Comparison of ENCODE assay signal across 13 cellular contexts in the genomic region with DNA sequence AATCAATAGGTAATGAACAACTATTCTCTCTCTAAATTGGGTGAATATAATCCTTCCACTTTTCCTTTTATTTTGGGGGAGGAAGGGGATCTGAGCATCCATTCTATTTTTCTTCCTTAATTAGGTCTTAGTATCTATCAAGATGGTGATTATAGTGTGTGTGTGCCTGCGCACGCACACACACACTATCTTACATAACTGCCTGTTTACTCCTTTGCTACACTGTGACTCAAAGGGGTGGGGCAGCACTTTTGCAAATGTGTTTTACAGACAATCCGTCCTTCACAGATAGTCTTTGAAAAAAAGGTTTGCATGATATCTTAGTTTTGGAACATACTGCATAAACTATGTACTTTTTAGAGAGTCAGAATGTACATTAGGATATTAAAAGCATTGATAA.
DNase-seq lines count a peak whose midpoint lies in the region; ATAC-seq and TF ChIP-seq lines count a peak whose summit lies in the region.
"Had no signal": no experiment of that assay in that cellular context is flagged by ENCODE, and none has a peak within 500 bp of the region (broad histone marks: within the 10 kb centered on the region; RNA-seq: fewer than 3 reads in every experiment).

No MANE protein-coding gene starts in this region.

- no peaks in the 10 kb centered on the region for H3K9me3 Mint-ChIP-seq in activated naive CD4-positive, alpha-beta T cell treated with anti-CD3 and anti-CD28 coated beads, Interleukin-2, amount 10 ng/mL, durations not matched to agents 7 days and 5 days
- no peaks in the 10 kb centered on the region for H3K9me3 Mint-ChIP-seq in activated naive CD4-positive, alpha-beta T cell treated with anti-CD3 and anti-CD28 coated beads for 36 hours

- H3K4me3 Mint-ChIP-seq in activated naive CD4-positive, alpha-beta T cell treated with anti-CD3 and anti-CD28 coated beads, Interleukin-2, amount 10 ng/mL, durations not matched to agents 7 days and 5 days = no peak overlapping the region
- H3K4me3 Mint-ChIP-seq in activated naive CD4-positive, alpha-beta T cell treated with anti-CD3 and anti-CD28 coated beads for 36 hours = no peak overlapping the region

- H3K36me3 ChIP-seq in PC-3 (ENCODE audit: low read depth, low read length) (no peaks in the 10 kb centered on the region), suprapubic skin (no peaks in the 10 kb centered on the region)
- H3K36me3 ChIP-seq: vagina had no signal

- peak; percentile 41 for DNase-seq in activated naive CD4-positive, alpha-beta T cell treated with anti-CD3 and anti-CD28 coated beads, Interleukin-2, amount 10 ng/mL, durations not matched to agents 7 days and 5 days
- DNase-seq in activated naive CD4-positive, alpha-beta T cell treated with anti-CD3 and anti-CD28 coated beads for 36 hours = no peak
- DNase-seq in PC-3 = peak; percentile 42
- peak; percentile 43 to 73 for DNase-seq in foreskin fibroblast
- no peak for DNase-seq in suprapubic skin (ENCODE audit: low spot score in 2 of 2)
- DNase-seq in amygdala (lab: John Stamatoyannopoulos, UW) = no peak
- no peak for DNase-seq in DMS153 treated with DMSO at 0.1 percent for 48 hours (lab: John Stamatoyannopoulos, UW; ENCODE audit: unreplicated experiment)
- DNase-seq: mesendoderm, MM.1S, retina, SW 1271 had no signal

- H3K27me3 Mint-ChIP-seq in activated naive CD4-positive, alpha-beta T cell treated with anti-CD3 and anti-CD28 coated beads, Interleukin-2, amount 10 ng/mL, durations not matched to agents 7 days and 5 days = no peaks in the 10 kb centered on the region
- no peaks in the 10 kb centered on the region for H3K27me3 Mint-ChIP-seq in activated naive CD4-positive, alpha-beta T cell treated with anti-CD3 and anti-CD28 coated beads for 36 hours (ENCODE audit: low read depth)

- H4K20me1 ChIP-seq in PC-3 (ENCODE audit: low read length) = no peaks in the 10 kb centered on the region

- CTCF ChIA-PET in activated naive CD4-positive, alpha-beta T cell treated with anti-CD3 and anti-CD28 coated beads, Interleukin-2, amount 10 ng/mL, durations not matched to agents 7 days and 5 days (lab: Charles Lee) = interaction anchor here (1.7 kb wide), 1 partner anchor 26 kb away, joined by 3 read pairs; no protein-coding TSS in a partner anchor
- CTCF ChIA-PET in activated naive CD4-positive, alpha-beta T cell treated with anti-CD3 and anti-CD28 coated beads for 36 hours (lab: Charles Lee) = no interaction called here
- CTCF ChIA-PET in PC-3 (lab: Charles Lee) = no interaction called here

- intact Hi-C loops in activated naive CD4-positive, alpha-beta T cell treated with anti-CD3 and anti-CD28 coated beads for 36 hours (cut with micrococcal nuclease) = no loop called here
- intact Hi-C loops in PC-3 (cut with micrococcal nuclease) = loop anchor here (5.0 kb wide), 1 partner anchor 40 kb away; no protein-coding TSS in a partner anchor

- H3K9me2 ChIP-seq in PC-3 (replicated peaks; ENCODE audit: low read length) = no peaks in the 10 kb centered on the region

- no peak overlapping the region for H3K4me2 ChIP-seq in PC-3 (ENCODE audit: low read length)

- H3K9me3 ChIP-seq in PC-3 (ENCODE audit: low read length) = no peaks in the 10 kb centered on the region
- no peaks in the 10 kb centered on the region for H3K9me3 ChIP-seq in suprapubic skin
- H3K9me3 ChIP-seq: vagina had no signal

- BruUV-seq in PC-3 (replicated peaks; lab: Mats Ljungman, UMichigan) = no TSS peak

- TF ChIP-seq CTCF in PC-3 (conservative IDR thresholded peaks at IDR 0.05; ENCODE audit: low read depth, low read length) (no peak), foreskin fibroblast (IDR thresholded peaks at IDR 0.05; ENCODE audit: low read depth, low read length) (no peak), suprapubic skin (IDR thresholded peaks at IDR 0.05) (no peak)

- no peak for TF ChIP-seq POLR2A in suprapubic skin (IDR thresholded peaks at IDR 0.05)

- H3K4me3 ChIP-seq in PC-3 (ENCODE audit: low read length) (no peak overlapping the region), foreskin fibroblast (ENCODE audit: low read depth in 1 of 2, low read length in 2 of 2) (no peak overlapping the region), suprapubic skin (no peak overlapping the region)
- H3K4me3 ChIP-seq: vagina had no signal

- no peaks in the 10 kb centered on the region for H3K79me2 ChIP-seq in PC-3 (ENCODE audit: low read length)

- no peak overlapping the region for H3K9ac ChIP-seq in PC-3 (ENCODE audit: low read length)

- peaks cover 15% of the 10 kb centered on the region for H3K4me1 Mint-ChIP-seq in activated naive CD4-positive, alpha-beta T cell treated with anti-CD3 and anti-CD28 coated beads, Interleukin-2, amount 10 ng/mL, durations not matched to agents 7 days and 5 days
- H3K4me1 Mint-ChIP-seq in activated naive CD4-positive, alpha-beta T cell treated with anti-CD3 and anti-CD28 coated beads for 36 hours (ENCODE audit: low read depth) = peaks cover 3% of the 10 kb centered on the region

- no peak for TF ChIP-seq EP300 in suprapubic skin (IDR thresholded peaks at IDR 0.05)

- H3K27me3 ChIP-seq in PC-3 (ENCODE audit: low read length) = no peaks in the 10 kb centered on the region
- H3K27me3 ChIP-seq in suprapubic skin = no peaks in the 10 kb centered on the region
- H3K27me3 ChIP-seq: vagina had no signal

- POLR2A ChIA-PET in PC-3 (lab: Charles Lee; ENCODE audit: unreplicated experiment) = no interaction called here

- H3K27ac Mint-ChIP-seq in activated naive CD4-positive, alpha-beta T cell treated with anti-CD3 and anti-CD28 coated beads, Interleukin-2, amount 10 ng/mL, durations not matched to agents 7 days and 5 days = no peak overlapping the region
- H3K27ac Mint-ChIP-seq in activated naive CD4-positive, alpha-beta T cell treated with anti-CD3 and anti-CD28 coated beads for 36 hours = no peak overlapping the region

- no peak overlapping the region for H2AFZ ChIP-seq in PC-3 (ENCODE audit: low read length)

- WGBS in suprapubic skin = 34% methylated on average over 3 of the region's 3 CpGs

- H3K27ac ChIP-seq in PC-3 (ENCODE audit: low read length) (no peak overlapping the region), suprapubic skin (peak overlapping the region; percentile 82)
- H3K27ac ChIP-seq: vagina had no signal

- no peaks in the 10 kb centered on the region for H3K4me1 ChIP-seq in PC-3 (ENCODE audit: insufficient read depth, low read length)
- H3K4me1 ChIP-seq in suprapubic skin = peaks cover 13% of the 10 kb centered on the region

- no peaks in the 10 kb centered on the region for H3F3A ChIP-seq in PC-3 (ENCODE audit: low read length, unreplicated experiment)

- H3K36me3 Mint-ChIP-seq in activated naive CD4-positive, alpha-beta T cell treated with anti-CD3 and anti-CD28 coated beads, Interleukin-2, amount 10 ng/mL, durations not matched to agents 7 days and 5 days = peaks cover 3% of the 10 kb centered on the region
- peaks cover 2% of the 10 kb centered on the region for H3K36me3 Mint-ChIP-seq in activated naive CD4-positive, alpha-beta T cell treated with anti-CD3 and anti-CD28 coated beads for 36 hours (ENCODE audit: low read depth)

- ATAC-seq in PC-3 = peak; percentile 81
- ATAC-seq in GM19467 (IDR thresholded peaks at IDR 0.05; ENCODE audit: unreplicated experiment) = no peak

Comparison
In these comparisons a context has a peak if more than half of its experiments do, and no peak if none do; other contexts are left out.
1. DNase-seq: peak in activated naive CD4-positive, alpha-beta T cell treated with anti-CD3 and anti-CD28 coated beads, Interleukin-2, amount 10 ng/mL, durations not matched to agents 7 days and 5 days (single experiment), PC-3 (single experiment) and foreskin fibroblast (2 of 2); none in activated naive CD4-positive, alpha-beta T cell treated with anti-CD3 and anti-CD28 coated beads for 36 hours (single experiment), suprapubic skin (0 of 2), amygdala (0 of 56) and DMS153 treated with DMSO at 0.1 percent for 48 hours (single experiment).